In genomic region chr16:70757183-70757582, GRCh38 we compare ENCODE assay signal across 23 cellular contexts. TPM values are rescaled to one million over a fixed set of nuclear protein-coding genes. Genes with fewer than 3 reads are reported as not detected.
A peak's percentile ranks its signal among the peaks of the same experiment; 100 is the strongest.
DNase-seq lines count a peak whose midpoint lies in the region; ATAC-seq and TF ChIP-seq lines count a peak whose summit lies in the region.
"Had no signal": no experiment of that assay in that cellular context is flagged by ENCODE, and none has a peak within 500 bp of the region (broad histone marks: within the 10 kb centered on the region; RNA-seq: fewer than 3 reads in every experiment).

No MANE protein-coding gene starts in this region.

- H3K4me1 ChIP-seq in colonic mucosa (no peaks in the 10 kb centered on the region), mucosa of descending colon (ENCODE audit: low read depth) (peaks cover 1% of the 10 kb centered on the region), stomach (peaks cover 8 to 32% (median 19%) of the 10 kb centered on the region in 4 donors)

- DNase-seq in NCI-H2227 (lab: John Stamatoyannopoulos, UW; ENCODE audit: unreplicated experiment) (peak; percentile 25), NCI-H2227 treated with DMSO at 0.1 percent for 48 hours (lab: John Stamatoyannopoulos, UW) (no peak), colonic mucosa (peak; percentile 12), mucosa of descending colon (peak in 2 of 3 donors; percentile 12 to 33), superior temporal gyrus (ENCODE audit: extremely low spot score) (peak; percentile 25), HK-2 (ENCODE audit: unreplicated experiment) (no peak), stomach (no peak), erythroblast (lab: John Stamatoyannopoulos, UW) (no peak)
- DNase-seq: CD4-positive, CD25-positive, alpha-beta regulatory T cell; COR-L47; DMS 273 treated with DMSO at 0.1 percent for 48 hours; DND-41; H7; HFFc6; MV-4-11; NCI-H1694 treated with DMSO at 0.1 percent for 48 hours; NCI-H345; NCI-H524 treated with DMSO at 0.1 percent for 48 hours; PC-3; RPMI8226 had no signal

- no peak for ATAC-seq in mucosa of descending colon
- ATAC-seq: PC-3 had no signal

- H3K9me3 ChIP-seq in colonic mucosa (no peaks in the 10 kb centered on the region), mucosa of descending colon (no peaks in the 10 kb centered on the region), stomach (no peaks in the 10 kb centered on the region)

- no peak for TF ChIP-seq CTCF in colonic mucosa (IDR thresholded peaks at IDR 0.05)
- TF ChIP-seq CTCF in mucosa of descending colon (IDR thresholded peaks at IDR 0.05), result no peak
- TF ChIP-seq CTCF in stomach (IDR thresholded peaks at IDR 0.05), result no peak

- H3K27ac ChIP-seq in colonic mucosa (no peak overlapping the region), stomach (no peak overlapping the region)
- H3K27ac ChIP-seq: 22Rv1, HL-60, KMS-11 had no signal

- TF ChIP-seq EP300 in stomach (IDR thresholded peaks at IDR 0.05), result no peak

- TF ChIP-seq POLR2A in stomach (IDR thresholded peaks at IDR 0.05) (no peak), erythroblast (IDR thresholded peaks at IDR 0.05; ENCODE audit: low read length) (no peak)

- H3K9ac ChIP-seq in colonic mucosa (ENCODE audit: low read depth in 2 of 2, low read length in 2 of 2), result peak overlapping the region in 1 of 2 donors; percentile 29
- H3K9ac ChIP-seq: KMS-11 had no signal

- H3K27me3 ChIP-seq in colonic mucosa (no peaks in the 10 kb centered on the region), stomach (no peaks in the 10 kb centered on the region)

- H3K4me3 ChIP-seq in colonic mucosa (no peak overlapping the region), mucosa of descending colon (no peak overlapping the region), stomach (no peak overlapping the region)

- H3K36me3 ChIP-seq in colonic mucosa (no peaks in the 10 kb centered on the region), mucosa of descending colon (ENCODE audit: low read depth) (no peaks in the 10 kb centered on the region), stomach (peaks cover 25 to 82% (median 71%) of the 10 kb centered on the region in 4 donors)

- intact Hi-C loops in colonic mucosa (cut with DNase I) (no loop called here), mucosa of descending colon (cut with DNase I, micrococcal nuclease) (no loop called here), stomach (cut with DNase I; ENCODE audit: low total_unique reads) (no loop called here)

- WGBS in stomach, 5 donors, result 92 to 96% (median 94%) methylated on average over 9 of the region's 9 CpGs

RNA-seq across cellular contexts. Expression of gene VAC14, which starts 43.8 kb away (rescaled TPM):
- total RNA-seq in colonic mucosa (10 to 100 TPM; 20.7 to 41.8 TPM), mucosa of descending colon (10 to 100 TPM; 32.3 to 35.1 (median 32.8) TPM), stomach (10 to 100 TPM; 14.9 to 90.6 (median 54.2) TPM)
- 10 to 100 TPM; 22.3 to 33.1 (median 32.1) TPM for polyA plus RNA-seq in stomach

Comparison
In these comparisons a context has a peak if more than half of its experiments do, and no peak if none do; other contexts are left out.
1. DNase-seq: peak in NCI-H2227 (single experiment), colonic mucosa (single experiment), mucosa of descending colon (2 of 3) and superior temporal gyrus (single experiment); none in NCI-H2227 treated with DMSO at 0.1 percent for 48 hours (single experiment), HK-2 (single experiment), stomach (single experiment) and erythroblast (0 of 2).